10 cellular contexts compared by ENCODE assay signal in genomic region chr12:10363665-10363921, GRCh38. TPM values are rescaled to one million over a fixed set of nuclear protein-coding genes. Genes with fewer than 3 reads are reported as not detected.
DNase-seq lines count a peak whose midpoint lies in the region; ATAC-seq and TF ChIP-seq lines count a peak whose summit lies in the region.
"Had no signal": no experiment of that assay in that cellular context is flagged by ENCODE, and none has a peak within 500 bp of the region (broad histone marks: within the 10 kb centered on the region; RNA-seq: fewer than 3 reads in every experiment).

No MANE protein-coding gene starts in this region.

- H3K9me3 Mint-ChIP-seq in naive thymus-derived CD4-positive, alpha-beta T cell: peaks cover 0 to 3% (median 0%) of the 10 kb centered on the region in 11 donors
- H3K9me3 Mint-ChIP-seq: activated naive CD4-positive, alpha-beta T cell treated with anti-CD3 and anti-CD28 coated beads, Interleukin-2, amount 50 U/mL, for 24 hours had no signal

- no peak for DNase-seq in coronary artery (ENCODE audit: low spot score)
- DNase-seq in naive thymus-derived CD4-positive, alpha-beta T cell: no peak
- no peak for DNase-seq in LoVo (ENCODE audit: low spot score)
- no peak for DNase-seq in SW480 (ENCODE audit: low spot score)
- no peak for DNase-seq in GM19238 (ENCODE audit: insufficient read length, low spot score)
- DNase-seq: NCI-H1417 treated with DMSO at 0.1 percent for 48 hours had no signal

- no peaks in the 10 kb centered on the region for H3K36me3 ChIP-seq in HUES6 (ENCODE audit: control insufficient read depth, insufficient read depth, low read length)
- H3K36me3 ChIP-seq in naive thymus-derived CD4-positive, alpha-beta T cell (ENCODE audit: control insufficient read depth in 2 of 3, insufficient read depth in 3 of 3, low read length in 3 of 3): peaks cover 0 to 6% (median 0%) of the 10 kb centered on the region in 3 experiments

- no peak overlapping the region for H3K27ac Mint-ChIP-seq in naive thymus-derived CD4-positive, alpha-beta T cell
- H3K27ac Mint-ChIP-seq: activated naive CD4-positive, alpha-beta T cell treated with anti-CD3 and anti-CD28 coated beads, Interleukin-2, amount 50 U/mL, for 24 hours had no signal

- POLR2A ChIA-PET in naive thymus-derived CD4-positive, alpha-beta T cell (lab: Charles Lee): interaction anchor here (0.6 to 1.4 kb wide), 2 partner anchors 250 to 414 kb away, joined by 3 read pairs; no protein-coding TSS in a partner anchor

- CTCF ChIA-PET in naive thymus-derived CD4-positive, alpha-beta T cell (lab: Charles Lee): interaction anchor here (0.7 kb wide), 1 partner anchor 1326 kb away, joined by 3 read pairs; no protein-coding TSS in a partner anchor

- peak overlapping the region; percentile 93 for H3K27ac ChIP-seq in 22Rv1
- H3K27ac ChIP-seq in HUES6 (ENCODE audit: low read depth, low read length): no peak overlapping the region
- peak overlapping the region; percentile 85 to 95 for H3K27ac ChIP-seq in coronary artery
- peak overlapping the region; percentile 85 for H3K27ac ChIP-seq in naive thymus-derived CD4-positive, alpha-beta T cell (ENCODE audit: low read depth, low read length)

- H3K36me3 Mint-ChIP-seq in naive thymus-derived CD4-positive, alpha-beta T cell: peaks cover 0 to 5% (median 4%) of the 10 kb centered on the region in 5 donors

- no peaks in the 10 kb centered on the region for H3K27me3 ChIP-seq in HUES6 (ENCODE audit: control insufficient read depth, insufficient read depth, low read length)
- no peaks in the 10 kb centered on the region for H3K27me3 ChIP-seq in naive thymus-derived CD4-positive, alpha-beta T cell (ENCODE audit: control insufficient read depth in 2 of 2, insufficient read depth in 2 of 2, low read length in 2 of 2)

- H3K9me3 ChIP-seq in HUES6 (ENCODE audit: control insufficient read depth, insufficient read depth, low read depth, low read length): peaks cover 12% of the 10 kb centered on the region
- no peaks in the 10 kb centered on the region for H3K9me3 ChIP-seq in naive thymus-derived CD4-positive, alpha-beta T cell (ENCODE audit: control insufficient read depth in 2 of 3, low read length in 3 of 3)

- H3K4me3 Mint-ChIP-seq in naive thymus-derived CD4-positive, alpha-beta T cell: no peak overlapping the region
- H3K4me3 Mint-ChIP-seq: activated naive CD4-positive, alpha-beta T cell treated with anti-CD3 and anti-CD28 coated beads, Interleukin-2, amount 50 U/mL, for 24 hours had no signal

- H3K4me1 ChIP-seq in HUES6 (ENCODE audit: control insufficient read depth, insufficient read depth, low read length): peaks cover 53% of the 10 kb centered on the region
- peaks cover 21 to 38% of the 10 kb centered on the region in 2 donors for H3K4me1 ChIP-seq in naive thymus-derived CD4-positive, alpha-beta T cell (ENCODE audit: control insufficient read depth in 2 of 2, insufficient read depth in 2 of 2, low read length in 2 of 2)

- no peak for ATAC-seq in naive thymus-derived CD4-positive, alpha-beta T cell
- no peak for ATAC-seq in GM21723 (IDR thresholded peaks at IDR 0.05; ENCODE audit: unreplicated experiment)

- H3K9ac ChIP-seq in HUES6 (ENCODE audit: low read length): peak overlapping the region; percentile 22

- H3K27me3 Mint-ChIP-seq in naive thymus-derived CD4-positive, alpha-beta T cell: peaks cover 0 to 36% (median 0%) of the 10 kb centered on the region in 5 donors
- H3K27me3 Mint-ChIP-seq: activated naive CD4-positive, alpha-beta T cell treated with anti-CD3 and anti-CD28 coated beads, Interleukin-2, amount 50 U/mL, for 24 hours had no signal

- intact Hi-C loops in naive thymus-derived CD4-positive, alpha-beta T cell (cut with micrococcal nuclease): loop anchor here (5.0 to 10.0 kb wide), 3 partner anchors 149 to 1184 kb away; partner anchors contain the start of genes GABARAPL1 (in 1 of the 2) and STYK1 (in 1 of the 2)

- H3K4me3 ChIP-seq in HUES6 (ENCODE audit: low read depth, low read length): peak overlapping the region; percentile 58
- peak overlapping the region; percentile 85 for H3K4me3 ChIP-seq in coronary artery
- no peak overlapping the region for H3K4me3 ChIP-seq in naive thymus-derived CD4-positive, alpha-beta T cell (ENCODE audit: low read length)

- TF ChIP-seq CTCF in 22Rv1 (IDR thresholded peaks at IDR 0.05) (no peak), coronary artery (IDR thresholded peaks at IDR 0.05) (no peak)

- peaks cover 7 to 27% (median 12%) of the 10 kb centered on the region in 7 donors for H3K4me1 Mint-ChIP-seq in naive thymus-derived CD4-positive, alpha-beta T cell

RNA-seq across cellular contexts. Expression of gene KLRK1, which starts 26.2 kb away (rescaled TPM):
- 10 to 100 TPM in 1 of 5 experiments, 1 to 10 TPM in 3, under 1 TPM in 1; 0.15 to 75.2 (median 5.1) TPM for total RNA-seq in naive thymus-derived CD4-positive, alpha-beta T cell
- 1 to 10 TPM in 1 of 2 donors, under 1 TPM in 1; 0.62 to 2.7 TPM for polyA plus RNA-seq in naive thymus-derived CD4-positive, alpha-beta T cell

RNA-seq across cellular contexts. Expression of gene KLRC4, which starts 46.0 kb away (rescaled TPM):
- total RNA-seq in naive thymus-derived CD4-positive, alpha-beta T cell: 10 to 100 TPM in 1 of 5 experiments, under 1 TPM in 1, not detected in 3; 0.69 to 11.8 TPM
- not detected for polyA plus RNA-seq in naive thymus-derived CD4-positive, alpha-beta T cell

RNA-seq across cellular contexts. Expression of gene KLRD1, which starts 55.9 kb away (rescaled TPM):
- total RNA-seq in naive thymus-derived CD4-positive, alpha-beta T cell: 10 to 100 TPM in 1 of 5 experiments, 1 to 10 TPM in 3, under 1 TPM in 1; 0.92 to 82.5 (median 1.7) TPM
- polyA plus RNA-seq in naive thymus-derived CD4-positive, alpha-beta T cell: 1 to 10 TPM in 1 of 2 donors, under 1 TPM in 1; 0.68 to 1.9 TPM

RNA-seq across cellular contexts. Expression of gene KLRC3, which starts 56.8 kb away (rescaled TPM):
- 1 to 10 TPM in 2 of 5 experiments, under 1 TPM in 1, not detected in 2; 0.46 to 7.8 (median 1.6) TPM for total RNA-seq in naive thymus-derived CD4-positive, alpha-beta T cell
- polyA plus RNA-seq in naive thymus-derived CD4-positive, alpha-beta T cell: not detected
